Comparison of ENCODE assay signal across 8 cellular contexts in genomic region chr2:102061962-102062795, GRCh38.
DNase-seq lines count a peak whose midpoint lies in the region; ATAC-seq and TF ChIP-seq lines count a peak whose summit lies in the region.
"Had no signal": no experiment of that assay in that cellular context is flagged by ENCODE, and none has a peak within 500 bp of the region (broad histone marks: within the 10 kb centered on the region; RNA-seq: fewer than 3 reads in every experiment).

No MANE protein-coding gene starts in this region.

- intact Hi-C loops in adrenal gland (cut with DNase I) = loop anchor here in 1 of 2 donors (5.0 kb wide), 1 partner anchor 40 kb away; no protein-coding TSS in a partner anchor
- intact Hi-C loops in CD4-positive, alpha-beta memory T cell (cut with micrococcal nuclease) = no loop called here

- H3K36me3 ChIP-seq in adrenal gland (replicated peaks in 1 of 2) (no peaks in the 10 kb centered on the region), hepatocyte (replicated peaks; ENCODE audit: insufficient read depth, low read depth) (no peaks in the 10 kb centered on the region)
- no peaks in the 10 kb centered on the region for H3K36me3 ChIP-seq in CD4-positive, alpha-beta memory T cell (ENCODE audit: insufficient read depth, low read length)

- peak; percentile 80 for ATAC-seq in stimulated activated naive CD8-positive, alpha-beta T cell treated with anti-CD3 and anti-CD28 coated beads, Interleukin-15, Interleukin-2, amounts not matched to agents 100 U/mL and 50 U/mL, for 24 hours
- ATAC-seq in GM18873 (IDR thresholded peaks at IDR 0.05; ENCODE audit: low FRiP score, unreplicated experiment) = no peak

- H2AFZ ChIP-seq in hepatocyte = no peak overlapping the region

- peaks cover 0 to 5% (median 0%) of the 10 kb centered on the region in 3 donors for H3K9me3 ChIP-seq in adrenal gland (replicated peaks in 1 of 3)
- H3K9me3 ChIP-seq in hepatocyte (ENCODE audit: low read depth) = no peaks in the 10 kb centered on the region
- no peaks in the 10 kb centered on the region for H3K9me3 ChIP-seq in CD4-positive, alpha-beta memory T cell (ENCODE audit: control insufficient read depth in 1 of 2, low read length in 2 of 2)

- H3K9me3 Mint-ChIP-seq in CD4-positive, alpha-beta memory T cell = peaks cover 0 to 5% (median 1%) of the 10 kb centered on the region in 8 donors

- H3K27ac ChIP-seq in adrenal gland (peak overlapping the region; percentile 89 to 98 (median 95)), hepatocyte (peak overlapping the region; percentile 92)
- H3K27ac ChIP-seq in CD4-positive, alpha-beta memory T cell (ENCODE audit: low read depth, low read length) = no peak overlapping the region

- peak overlapping the region in 3 of 7 donors; percentile 22 to 74 (median 48) for H3K27ac Mint-ChIP-seq in CD4-positive, alpha-beta memory T cell

- H3K4me2 ChIP-seq in hepatocyte = no peak overlapping the region

- H3K36me3 Mint-ChIP-seq in CD4-positive, alpha-beta memory T cell = peaks cover 0 to 3% of the 10 kb centered on the region in 2 donors

- no peak overlapping the region for H3K4me3 ChIP-seq in adrenal gland
- H3K4me3 ChIP-seq in hepatocyte = no peak overlapping the region
- no peak overlapping the region for H3K4me3 ChIP-seq in CD4-positive, alpha-beta memory T cell (ENCODE audit: low read length in 2 of 2)

- TF ChIP-seq POLR2A in adrenal gland (IDR thresholded peaks at IDR 0.05) = no peak

- no peak overlapping the region for H3K4me3 Mint-ChIP-seq in CD4-positive, alpha-beta memory T cell

- H3K4me1 Mint-ChIP-seq in CD4-positive, alpha-beta memory T cell = peaks cover 11 to 18% (median 14%) of the 10 kb centered on the region in 4 donors

- CTCF ChIA-PET in CD4-positive, alpha-beta memory T cell (lab: Charles Lee; ENCODE audit: partially characterized antibody) = interaction anchor here (0.9 to 2.0 kb wide), 3 partner anchors 42 to 178 kb away, joined by 3 to 6 read pairs (median 3); no protein-coding TSS in a partner anchor

- no peaks in the 10 kb centered on the region for H3K79me2 ChIP-seq in hepatocyte

- TF ChIP-seq CTCF in adrenal gland (IDR thresholded peaks at IDR 0.05) = no peak
- no peak for TF ChIP-seq CTCF in hepatocyte (IDR thresholded peaks at IDR 0.05; ENCODE audit: poor library complexity)

- H3K4me1 ChIP-seq in adrenal gland (replicated peaks in 1 of 2) = peaks cover 46 to 64% of the 10 kb centered on the region in 2 donors
- H3K4me1 ChIP-seq in hepatocyte (ENCODE audit: insufficient read depth) = peaks cover 43% of the 10 kb centered on the region
- peaks cover 17% of the 10 kb centered on the region for H3K4me1 ChIP-seq in CD4-positive, alpha-beta memory T cell (ENCODE audit: insufficient read depth, low read length)

- POLR2A ChIA-PET in CD4-positive, alpha-beta memory T cell (lab: Charles Lee; ENCODE audit: partially characterized antibody) = no interaction called here

- H3K27me3 Mint-ChIP-seq in CD4-positive, alpha-beta memory T cell = no peaks in the 10 kb centered on the region

- H3K9me2 ChIP-seq in hepatocyte (replicated peaks; ENCODE audit: insufficient read depth) = no peaks in the 10 kb centered on the region

- 61 to 70% (median 64%) methylated on average over 8 of the region's 8 CpGs for WGBS in adrenal gland, 4 donors
- 81% methylated on average over 8 of the region's 8 CpGs for WGBS in hepatocyte (ENCODE audit: low lambda C conversion rate, missing lambda C conversion rate)

- H4K20me1 ChIP-seq in hepatocyte (ENCODE audit: insufficient read depth, poor library complexity, severe bottlenecking) = no peaks in the 10 kb centered on the region

- DNase-seq in M059J (ENCODE audit: low read depth) (peak; percentile 66), adrenal gland (peak in 6 of 7 donors; percentile 37 to 69 (median 50)), hepatocyte (ENCODE audit: low spot score) (no peak), GM19240 (ENCODE audit: insufficient read length, low spot score) (no peak)
- peak; percentile 24 for DNase-seq in stimulated activated naive CD8-positive, alpha-beta T cell treated with anti-CD3 and anti-CD28 coated beads, Interleukin-15, Interleukin-2, amounts not matched to agents 100 U/mL and 50 U/mL, for 24 hours
- DNase-seq in CD4-positive, alpha-beta memory T cell = no peak
- DNase-seq: NCI-H2081 treated with DMSO at 0.1 percent for 48 hours had no signal

- H3K27me3 ChIP-seq in adrenal gland = no peaks in the 10 kb centered on the region
- H3K27me3 ChIP-seq in hepatocyte = no peaks in the 10 kb centered on the region
- no peaks in the 10 kb centered on the region for H3K27me3 ChIP-seq in CD4-positive, alpha-beta memory T cell (ENCODE audit: insufficient read depth, low read length)

Comparison
In these comparisons a context has a peak if more than half of its experiments do, and no peak if none do; other contexts are left out.
1. DNase-seq: peak in M059J (single experiment), adrenal gland (6 of 7) and stimulated activated naive CD8-positive, alpha-beta T cell treated with anti-CD3 and anti-CD28 coated beads, Interleukin-15, Interleukin-2, amounts not matched to agents 100 U/mL and 50 U/mL, for 24 hours (single experiment); none in hepatocyte (single experiment), GM19240 (single experiment) and CD4-positive, alpha-beta memory T cell (0 of 5).